In the genomic region with DNA sequence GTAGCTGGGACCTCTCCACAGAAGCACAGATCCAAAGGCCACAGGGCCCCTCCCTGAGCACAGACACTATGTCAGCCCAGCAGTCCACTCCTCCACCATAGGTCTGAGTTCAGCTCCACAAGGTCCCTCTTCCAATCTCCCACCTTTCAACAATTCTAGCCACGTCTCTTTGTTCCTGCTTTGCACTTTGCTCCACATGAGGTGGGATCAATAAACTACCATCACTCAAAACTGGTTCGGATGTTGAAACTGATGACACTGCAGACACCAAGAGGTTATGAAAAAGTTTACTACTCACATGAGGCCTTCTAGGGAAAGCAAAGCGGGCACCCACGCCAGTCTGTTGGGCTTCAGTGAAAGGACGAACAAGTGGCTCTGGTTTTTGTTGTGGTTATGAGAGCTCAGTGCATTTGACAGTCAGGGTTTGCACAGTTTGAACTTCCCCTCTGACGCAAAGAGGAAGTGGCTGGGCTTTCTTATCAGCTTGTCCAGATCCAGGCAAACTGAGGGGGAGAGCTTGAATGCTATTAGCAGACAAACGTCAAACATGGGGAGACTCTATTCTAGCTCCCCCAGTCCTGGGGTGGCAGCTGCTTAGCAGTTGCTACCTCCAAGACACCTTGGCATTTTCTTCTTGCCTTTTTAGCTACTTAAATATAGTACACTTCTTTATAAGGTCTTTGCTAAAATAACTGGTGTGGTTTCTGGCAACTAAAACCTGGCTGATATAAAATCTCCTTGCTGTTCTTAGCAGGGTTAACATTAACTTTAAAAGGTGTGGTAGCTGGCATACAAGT, we compare ENCODE assay signal across 1 cellular context.
TF ChIP-seq lines count a peak whose summit lies in the region.

No MANE protein-coding gene starts in this region.

TF ChIP-seq in IMR-90, 13 proteins besides CTCF, POLR2A, EP300 and RAD21:
- TF ChIP-seq, protein P1, sequence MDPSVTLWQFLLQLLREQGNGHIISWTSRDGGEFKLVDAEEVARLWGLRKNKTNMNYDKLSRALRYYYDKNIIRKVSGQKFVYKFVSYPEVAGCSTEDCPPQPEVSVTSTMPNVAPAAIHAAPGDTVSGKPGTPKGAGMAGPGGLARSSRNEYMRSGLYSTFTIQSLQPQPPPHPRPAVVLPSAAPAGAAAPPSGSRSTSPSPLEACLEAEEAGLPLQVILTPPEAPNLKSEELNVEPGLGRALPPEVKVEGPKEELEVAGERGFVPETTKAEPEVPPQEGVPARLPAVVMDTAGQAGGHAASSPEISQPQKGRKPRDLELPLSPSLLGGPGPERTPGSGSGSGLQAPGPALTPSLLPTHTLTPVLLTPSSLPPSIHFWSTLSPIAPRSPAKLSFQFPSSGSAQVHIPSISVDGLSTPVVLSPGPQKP (IDR thresholded peaks at IDR 0.05; ENCODE audit: borderline replicate concordance, low read depth, low read length) = no peak
- TF ChIP-seq SMC3 (IDR thresholded peaks at IDR 0.05; ENCODE audit: low read depth, low read length) (no peak), CHD1 (IDR thresholded peaks at IDR 0.05; ENCODE audit: low read depth, low read length) (no peak)
- TF ChIP-seq, protein P2, sequence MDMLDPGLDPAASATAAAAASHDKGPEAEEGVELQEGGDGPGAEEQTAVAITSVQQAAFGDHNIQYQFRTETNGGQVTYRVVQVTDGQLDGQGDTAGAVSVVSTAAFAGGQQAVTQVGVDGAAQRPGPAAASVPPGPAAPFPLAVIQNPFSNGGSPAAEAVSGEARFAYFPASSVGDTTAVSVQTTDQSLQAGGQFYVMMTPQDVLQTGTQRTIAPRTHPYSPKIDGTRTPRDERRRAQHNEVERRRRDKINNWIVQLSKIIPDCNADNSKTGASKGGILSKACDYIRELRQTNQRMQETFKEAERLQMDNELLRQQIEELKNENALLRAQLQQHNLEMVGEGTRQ (IDR thresholded peaks at IDR 0.05; ENCODE audit: low read depth, low read length) = no peak
TF ChIP-seq in IMR-90: peak in this region for 0.
